ENCODE assay signal across 14 cellular contexts in the genomic region with DNA sequence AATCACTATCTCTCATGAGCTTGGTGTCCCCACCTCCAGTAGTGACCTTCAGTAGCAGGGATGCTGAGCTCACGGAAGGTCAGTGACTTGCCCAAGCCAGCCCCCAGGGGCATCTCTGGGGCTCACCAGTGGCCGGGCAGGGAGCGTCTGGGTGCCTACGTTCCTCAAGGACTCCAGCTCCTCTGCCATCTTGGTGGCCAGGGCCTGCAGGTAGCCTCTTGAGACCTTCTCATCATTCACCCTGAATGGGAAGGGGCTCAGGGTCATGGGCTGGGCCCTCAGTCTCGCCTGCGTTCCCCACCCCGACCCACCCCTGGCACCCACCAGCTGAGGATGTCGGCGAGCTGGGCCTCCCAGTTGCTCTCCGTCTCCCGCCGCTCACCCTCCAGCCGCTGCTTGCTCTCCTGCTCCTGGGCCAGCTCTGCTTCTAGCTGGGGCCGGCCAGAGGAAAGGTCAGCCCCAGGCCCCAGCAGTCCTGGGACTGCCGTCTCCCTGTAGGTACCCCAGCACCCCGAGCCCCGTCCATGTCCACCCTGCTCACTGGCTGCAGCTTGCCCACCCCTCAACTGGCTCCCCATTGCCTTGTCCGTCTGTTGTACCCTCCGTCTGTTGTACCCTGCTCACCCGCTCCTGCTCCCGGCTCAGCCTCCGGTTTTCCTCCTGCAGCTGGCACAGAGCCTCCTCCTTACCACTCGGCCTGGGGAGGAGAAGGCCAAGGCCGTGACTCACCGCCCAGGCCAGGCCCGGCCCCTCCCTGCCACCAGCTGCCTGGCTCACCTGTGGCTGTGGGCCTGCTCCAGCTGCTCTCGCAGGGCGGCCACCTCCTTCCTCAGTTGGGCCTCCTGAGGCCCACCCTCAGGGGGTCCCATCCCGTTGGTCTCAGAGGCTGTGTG. TPM values are rescaled to one million over a fixed set of nuclear protein-coding genes. Genes with fewer than 3 reads are reported as not detected.
A peak's percentile ranks its signal among the peaks of the same experiment; 100 is the strongest.
DNase-seq lines count a peak whose midpoint lies in the region; ATAC-seq, FAIRE-seq and TF ChIP-seq lines count a peak whose summit lies in the region.
"Had no signal": no experiment of that assay in that cellular context is flagged by ENCODE, and none has a peak within 500 bp of the region (broad histone marks: within the 10 kb centered on the region; RNA-seq: fewer than 3 reads in every experiment).

No MANE protein-coding gene starts in this region.

- H4K20me1 ChIP-seq in hepatocyte (ENCODE audit: insufficient read depth, poor library complexity, severe bottlenecking), result no peaks in the 10 kb centered on the region

- no peaks in the 10 kb centered on the region for H3K9me2 ChIP-seq in hepatocyte (replicated peaks; ENCODE audit: insufficient read depth)

- ATAC-seq in GM18870 (IDR thresholded peaks at IDR 0.05; ENCODE audit: unreplicated experiment) (no peak), HG03565 (IDR thresholded peaks at IDR 0.05; ENCODE audit: unreplicated experiment) (no peak)

- no peak overlapping the region for H2AFZ ChIP-seq in hepatocyte

- TF ChIP-seq EP300 in stomach (IDR thresholded peaks at IDR 0.05), result no peak

- no peak overlapping the region for H3K4me2 ChIP-seq in hepatocyte

- H3K4me1 ChIP-seq in stomach, result peaks cover 0 to 16% (median 9%) of the 10 kb centered on the region in 4 donors
- no peaks in the 10 kb centered on the region for H3K4me1 ChIP-seq in hepatocyte (ENCODE audit: insufficient read depth)

- H3K36me3 ChIP-seq in stomach (peaks cover 6 to 86% (median 76%) of the 10 kb centered on the region in 4 donors), hepatocyte (replicated peaks; ENCODE audit: insufficient read depth, low read depth) (no peaks in the 10 kb centered on the region)

- TF ChIP-seq CTCF in fibroblast of pulmonary artery (IDR thresholded peaks at IDR 0.05; ENCODE audit: low read length, missing control alignments) (no peak), stomach (IDR thresholded peaks at IDR 0.05) (no peak), hepatocyte (IDR thresholded peaks at IDR 0.05; ENCODE audit: poor library complexity) (no peak)

- H3K79me2 ChIP-seq in hepatocyte, result no peaks in the 10 kb centered on the region

- H3K4me3 ChIP-seq in fibroblast of pulmonary artery (replicated peaks; ENCODE audit: low read depth, low read length) (no peak overlapping the region), stomach (no peak overlapping the region), hepatocyte (no peak overlapping the region)

- intact Hi-C loops in stomach (cut with DNase I; ENCODE audit: low total_unique reads), result no loop called here

- TF ChIP-seq POLR2A in H54 (IDR thresholded peaks at IDR 0.05; ENCODE audit: low read depth, low read length) (0 out of 2 replicates have a peak, but pooled peaks have one; percentile 14), stomach (IDR thresholded peaks at IDR 0.05) (no peak)

- H3K9me3 ChIP-seq in stomach, result no peaks in the 10 kb centered on the region
- H3K9me3 ChIP-seq in hepatocyte (ENCODE audit: low read depth), result no peaks in the 10 kb centered on the region

- WGBS in stomach, 5 donors, result 61 to 88% (median 74%) methylated on average over 20 to 29 of the region's 29 CpGs
- 91% methylated on average over 22 of the region's 29 CpGs for WGBS in hepatocyte (ENCODE audit: low lambda C conversion rate, missing lambda C conversion rate)

- peak; percentile 96 for DNase-seq in H54 (ENCODE audit: insufficient read length, low spot score)
- DNase-seq in RPMI7951 (ENCODE audit: low read depth), result peak; percentile 69
- DNase-seq in fibroblast of pulmonary artery (ENCODE audit: low read depth), result peak; percentile 38
- peak; percentile 90 for DNase-seq in stomach
- no peak for DNase-seq in hepatocyte (ENCODE audit: low spot score)
- DNase-seq in NCI-H2227 (lab: John Stamatoyannopoulos, UW; ENCODE audit: unreplicated experiment), result no peak
- DNase-seq: activated T-cell treated with anti-CD3 and anti-CD28 coated beads for 4 hours, Kasumi-1, NCI-H2227 treated with DMSO at 0.1 percent for 48 hours, RPMI8226 had no signal

- no peaks in the 10 kb centered on the region for H3K27me3 ChIP-seq in stomach
- H3K27me3 ChIP-seq in hepatocyte, result no peaks in the 10 kb centered on the region

- H3K27ac ChIP-seq in stomach, result peak overlapping the region in 4 of 5 donors; percentile 45 to 73 (median 58)
- no peak overlapping the region for H3K27ac ChIP-seq in hepatocyte
- H3K27ac ChIP-seq: VCaP had no signal

- FAIRE-seq in H54 (lab: Jason Lieb, UNC), result peak; percentile 38
- FAIRE-seq: GM12891 had no signal

RNA-seq across cellular contexts. Expression of a gene that starts 9.5 kb away (rescaled TPM):
- total RNA-seq in RPMI7951 (2014; rRNA removed; shearing (Covaris generic)), result 0.20 TPM in 1 of 2 replicates, not detected in the other
- 10 to 100 TPM; 10.3 to 66.5 (median 53.3) TPM for total RNA-seq in stomach
- polyA plus RNA-seq in stomach, result 10 to 100 TPM in 2 of 3 donors, 1 to 10 TPM in 1; 8.9 to 20.0 (median 10.9) TPM
- 6.5 and 8.4 TPM in 2 replicates for total RNA-seq in hepatocyte
- 3.1 and 5.5 TPM in 2 replicates for polyA plus RNA-seq in hepatocyte

RNA-seq across cellular contexts. Expression of a gene that starts 24.6 kb away (rescaled TPM):
- 11.7 and 14.8 TPM in 2 replicates for total RNA-seq in RPMI7951 (2014; rRNA removed; shearing (Covaris generic))
- 10 to 100 TPM in 4 of 5 donors, 1 to 10 TPM in 1; 9.4 to 62.5 (median 16.9) TPM for total RNA-seq in stomach
- 10 to 100 TPM; 12.9 to 16.4 (median 13.6) TPM for polyA plus RNA-seq in stomach
- total RNA-seq in hepatocyte, result 14.1 and 18.6 TPM in 2 replicates
- 49.1 and 49.9 TPM in 2 replicates for polyA plus RNA-seq in hepatocyte

RNA-seq across cellular contexts. Expression of a gene that starts 32.0 kb away (rescaled TPM):
- total RNA-seq in RPMI7951 (2014; rRNA removed; shearing (Covaris generic)), result 13.9 and 16.1 TPM in 2 replicates
- total RNA-seq in stomach, result 10 to 100 TPM in 2 of 5 donors, 1 to 10 TPM in 3; 2.3 to 66.9 (median 9.0) TPM
- 10 to 100 TPM; 13.0 to 20.9 (median 13.8) TPM for polyA plus RNA-seq in stomach
- 7.8 and 23.5 TPM in 2 replicates for total RNA-seq in hepatocyte
- 9.0 and 13.2 TPM in 2 replicates for polyA plus RNA-seq in hepatocyte

RNA-seq across cellular contexts. Expression of a gene that starts 43.5 kb away (rescaled TPM):
- 82.1 and 92.3 TPM in 2 replicates for total RNA-seq in RPMI7951 (2014; rRNA removed; shearing (Covaris generic))
- total RNA-seq in stomach, result 100 to 1,000 TPM in 2 of 5 donors, 10 to 100 TPM in 3; 23.3 to 160 (median 56.2) TPM
- polyA plus RNA-seq in stomach, result 10 to 100 TPM; 17.9 to 24.6 (median 19.4) TPM
- total RNA-seq in hepatocyte, result 44.8 and 52.4 TPM in 2 replicates
- polyA plus RNA-seq in hepatocyte, result 66.6 and 69.5 TPM in 2 replicates

RNA-seq across cellular contexts. Expression of a gene that starts 56.6 kb away (rescaled TPM):
- total RNA-seq in RPMI7951 (2014; rRNA removed; shearing (Covaris generic)), result 62.6 and 64.1 TPM in 2 replicates
- total RNA-seq in stomach (100 to 1,000 TPM; 235 to 341 (median 279) TPM), hepatocyte (126 and 163 TPM in 2 replicates)
- polyA plus RNA-seq in stomach (10 to 100 TPM; 57.5 to 72.1 (median 63.4) TPM), hepatocyte (138 and 157 TPM in 2 replicates)

Comparison
In these comparisons a context has a peak if more than half of its experiments do, and no peak if none do; other contexts are left out.
1. DNase-seq: peak in H54 (single experiment), RPMI7951 (single experiment), fibroblast of pulmonary artery (single experiment) and stomach (single experiment); none in hepatocyte (single experiment) and NCI-H2227 (single experiment).